In genomic region chr11:48124880-48125279, GRCh38 we compare ENCODE assay signal across 26 cellular contexts.
A peak's percentile ranks its signal among the peaks of the same experiment; 100 is the strongest.
DNase-seq lines count a peak whose midpoint lies in the region; ATAC-seq lines count a peak whose summit lies in the region.
"Had no signal": no experiment of that assay in that cellular context is flagged by ENCODE, and none has a peak within 500 bp of the region (broad histone marks: within the 10 kb centered on the region; RNA-seq: fewer than 3 reads in every experiment).

No MANE protein-coding gene starts in this region.

- no peak for DNase-seq in activated naive CD4-positive, alpha-beta T cell treated with anti-CD3 and anti-CD28 coated beads, Interleukin-2, amount 50 U/mL, for 72 hours (ENCODE audit: low spot score in 2 of 2)
- DNase-seq in activated naive CD4-positive, alpha-beta T cell treated with Interleukin-2 at 50 U/mL for 16 hours, result no peak
- DNase-seq in caudate nucleus (lab: John Stamatoyannopoulos, UW), result no peak
- DNase-seq in mesenteric fat pad (ENCODE audit: low spot score), result peak; percentile 75
- no peak for DNase-seq in NCI-H524 (lab: John Stamatoyannopoulos, UW)
- DNase-seq: 8988T; ACHN; BE2C; CD4-positive, CD25-positive, alpha-beta regulatory T cell; COR-L47; DMS53; H9; IMR-90; KG1; MG63; NCI-H1105 treated with DMSO at 0.1 percent for 48 hours; NCI-H1694; NCI-H2029 treated with DMSO at 0.1 percent for 48 hours; NCI-H446 treated with DMSO at 0.1 percent for 48 hours; NCI-H526 treated with DMSO at 0.1 percent for 48 hours; PC-9 had no signal

- no peaks in the 10 kb centered on the region for H3K9me3 Mint-ChIP-seq in activated naive CD4-positive, alpha-beta T cell treated with anti-CD3 and anti-CD28 coated beads, Interleukin-2, amount 50 U/mL, for 72 hours
- H3K9me3 Mint-ChIP-seq: CD4-positive, CD25-positive, alpha-beta regulatory T cell; H9 had no signal

- H3K27ac ChIP-seq in caudate nucleus (ENCODE audit: low read depth, low read length), result peak overlapping the region; percentile 49
- H3K27ac ChIP-seq: PC-9, SJSA1 had no signal

- H3K27ac Mint-ChIP-seq in activated naive CD4-positive, alpha-beta T cell treated with anti-CD3 and anti-CD28 coated beads, Interleukin-2, amount 50 U/mL, for 72 hours, result peak overlapping the region; percentile 1 to 84

- ATAC-seq in activated naive CD4-positive, alpha-beta T cell treated with anti-CD3 and anti-CD28 coated beads, Interleukin-2, amount 50 U/mL, for 72 hours, result no peak
- no peak for ATAC-seq in HG03442 (IDR thresholded peaks at IDR 0.05; ENCODE audit: unreplicated experiment)
- no peak for ATAC-seq in GM21786 (IDR thresholded peaks at IDR 0.05; ENCODE audit: unreplicated experiment)
- no peak for ATAC-seq in GM19452 (IDR thresholded peaks at IDR 0.05; ENCODE audit: unreplicated experiment)
- ATAC-seq: Right ventricle myocardium inferior had no signal

- peaks cover 7 to 16% of the 10 kb centered on the region in 2 donors for H3K36me3 Mint-ChIP-seq in activated naive CD4-positive, alpha-beta T cell treated with anti-CD3 and anti-CD28 coated beads, Interleukin-2, amount 50 U/mL, for 72 hours
